ENCODE assay signal across 20 cellular contexts in the genomic region with DNA sequence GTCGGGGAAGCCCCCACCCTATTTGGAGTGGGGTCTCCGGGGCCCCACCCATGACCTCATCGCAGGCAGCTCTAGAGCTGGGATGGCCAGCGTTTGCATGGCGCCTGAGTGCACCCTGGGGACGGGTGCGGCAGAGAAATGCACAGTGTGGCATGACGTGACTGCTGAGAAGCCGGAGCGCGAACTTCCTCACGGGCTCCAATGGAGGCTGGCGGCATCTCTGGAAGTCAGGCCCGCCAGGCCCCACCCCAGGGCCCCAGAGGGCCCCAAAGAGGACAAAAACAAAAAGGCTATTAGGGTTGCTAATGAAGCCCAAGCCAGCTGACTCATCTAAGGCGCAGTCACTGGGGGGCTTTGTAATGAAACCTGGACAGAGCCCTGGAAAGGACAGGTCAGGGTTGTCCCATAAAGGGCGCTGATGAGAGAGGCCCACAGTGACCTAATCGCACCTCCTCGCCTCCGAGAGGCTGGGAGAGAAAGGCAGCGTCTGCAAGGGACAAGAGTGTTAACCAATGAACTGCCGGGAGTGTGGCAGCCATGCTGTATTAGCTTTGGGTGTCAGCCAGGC.
DNase-seq lines count a peak whose midpoint lies in the region; ATAC-seq, FAIRE-seq and TF ChIP-seq lines count a peak whose summit lies in the region.
"Had no signal": no experiment of that assay in that cellular context is flagged by ENCODE, and none has a peak within 500 bp of the region (broad histone marks: within the 10 kb centered on the region; RNA-seq: fewer than 3 reads in every experiment).

No MANE protein-coding gene starts in this region.

- intact Hi-C loops in kidney (cut with DNase I) (no loop called here), uterus (cut with DNase I; ENCODE audit: low total_unique reads) (no loop called here)

- no peaks in the 10 kb centered on the region for H3K36me3 ChIP-seq in gastroesophageal sphincter
- H3K36me3 ChIP-seq in kidney (ENCODE audit: control insufficient read depth in 1 of 2, insufficient read depth in 2 of 2, low read length in 2 of 2) = no peaks in the 10 kb centered on the region
- no peaks in the 10 kb centered on the region for H3K36me3 ChIP-seq in uterus
- H3K36me3 ChIP-seq: adrenal gland, breast epithelium, ovary had no signal

- 57 to 87% methylated on average over 1 to 17 of the region's 21 CpGs for WGBS in gastroesophageal sphincter (ENCODE audit: low coverage in 1 of 2), 2 donors

- DNase-seq in kidney = peak; percentile 69
- peak; percentile 57 for DNase-seq in retina
- no peak for DNase-seq in uterus
- DNase-seq in SHP77 treated with DMSO at 0.1 percent for 48 hours (lab: John Stamatoyannopoulos, UW) = no peak
- no peak for DNase-seq in ecto neural progenitor cell (ENCODE audit: low spot score)
- DNase-seq in anterior cingulate cortex (lab: John Stamatoyannopoulos, UW) = no peak
- DNase-seq: activated CD4-positive, alpha-beta T cell treated with anti-CD3 and anti-CD28 coated beads for 48 hours; activated naive CD4-positive, alpha-beta T cell; activated T-cell treated with anti-CD3 and anti-CD28 coated beads, Interleukin-2, amount 50 U/mL, for 48 hours; adrenal gland; CD4-positive, alpha-beta T cell; EL; natural killer cell; NCI-H1105; NCI-H2029; NCI-H226 had no signal

- TF ChIP-seq CTCF in gastroesophageal sphincter (IDR thresholded peaks at IDR 0.05) (no peak), kidney (IDR thresholded peaks at IDR 0.05; ENCODE audit: borderline replicate concordance, extremely low read depth, insufficient read depth) (no peak), uterus (IDR thresholded peaks at IDR 0.05) (no peak)

- no peaks in the 10 kb centered on the region for H3K9me3 ChIP-seq in gastroesophageal sphincter
- H3K9me3 ChIP-seq in kidney (ENCODE audit: control insufficient read depth in 1 of 2, low read length in 2 of 2) = no peaks in the 10 kb centered on the region
- no peaks in the 10 kb centered on the region for H3K9me3 ChIP-seq in uterus
- H3K9me3 ChIP-seq: adrenal gland, breast epithelium, ovary had no signal

- H3K27ac ChIP-seq in gastroesophageal sphincter = peak overlapping the region in 3 of 4 donors; percentile 16 to 73 (median 68)
- peak overlapping the region; percentile 43 to 44 for H3K27ac ChIP-seq in kidney (ENCODE audit: low read depth in 2 of 2, low read length in 2 of 2)
- peak overlapping the region; percentile 59 to 73 for H3K27ac ChIP-seq in uterus
- H3K27ac ChIP-seq: adrenal gland, breast epithelium had no signal

- ATAC-seq in gastroesophageal sphincter = peak; percentile 23
- ATAC-seq: natural killer cell had no signal

- no peak overlapping the region for H3K9ac ChIP-seq in kidney (ENCODE audit: low read length in 2 of 2)

- TF ChIP-seq POLR2A in gastroesophageal sphincter (IDR thresholded peaks at IDR 0.05) = no peak
- TF ChIP-seq POLR2A in uterus (IDR thresholded peaks at IDR 0.05) = no peak

- TF ChIP-seq EP300 in gastroesophageal sphincter (IDR thresholded peaks at IDR 0.05) = no peak

- no peak for FAIRE-seq in kidney (lab: Jason Lieb, UNC)
- FAIRE-seq: colon had no signal

- H3K4me1 ChIP-seq in gastroesophageal sphincter (peaks cover 2 to 63% (median 7%) of the 10 kb centered on the region in 3 donors), kidney (ENCODE audit: control insufficient read depth in 1 of 2, insufficient read depth in 1 of 2, low read depth in 1 of 2, low read length in 2 of 2) (peaks cover 23 to 29% of the 10 kb centered on the region in 2 donors), uterus (peaks cover 0 to 8% of the 10 kb centered on the region in 2 donors)
- H3K4me1 ChIP-seq: adrenal gland, breast epithelium had no signal

- H3K27me3 ChIP-seq in gastroesophageal sphincter = no peaks in the 10 kb centered on the region
- H3K27me3 ChIP-seq in uterus = no peaks in the 10 kb centered on the region
- H3K27me3 ChIP-seq: adrenal gland, breast epithelium, ovary had no signal

- H3K4me3 ChIP-seq in gastroesophageal sphincter (peak overlapping the region; percentile 46 to 83), kidney (ENCODE audit: low read length in 2 of 2) (peak overlapping the region in 1 of 2 donors; percentile 29), uterus (no peak overlapping the region)
- H3K4me3 ChIP-seq: adrenal gland, ovary had no signal

Comparison
In these comparisons a context has a peak if more than half of its experiments do, and no peak if none do; other contexts are left out.
1. H3K4me3 ChIP-seq: peak in gastroesophageal sphincter (2 of 2); none in uterus (0 of 2).
2. DNase-seq: peak in kidney (single experiment) and retina (single experiment); none in uterus (0 of 2), SHP77 treated with DMSO at 0.1 percent for 48 hours (single experiment), ecto neural progenitor cell (single experiment) and anterior cingulate cortex (0 of 58).
3. Peak in every context shown above with its lines, with median percentiles within 50 percentile points of each other: H3K27ac ChIP-seq.